ENCODE assay signal across 1 cellular context in the genomic region with DNA sequence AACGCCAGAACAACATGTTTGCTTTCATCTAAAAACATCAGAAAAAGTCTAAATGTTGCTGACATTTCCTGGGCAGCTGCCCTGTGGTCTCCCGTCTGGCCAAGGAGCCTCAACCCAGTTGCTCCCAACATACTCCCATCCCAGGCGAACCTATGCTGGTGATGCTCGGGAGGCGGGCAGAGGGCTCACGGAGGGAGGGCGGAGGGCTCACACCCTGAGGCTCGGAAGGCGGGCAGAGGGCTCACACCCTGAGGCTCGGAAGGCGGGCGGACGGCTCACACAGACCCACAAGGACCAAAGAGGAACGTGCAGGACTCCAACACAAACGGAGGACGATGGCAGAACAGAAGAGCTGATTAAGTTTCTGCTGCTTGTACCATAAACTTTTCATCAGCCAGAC.
A peak's percentile ranks its signal among the peaks of the same experiment; 100 is the strongest.
TF ChIP-seq lines count a peak whose summit lies in the region.

No MANE protein-coding gene starts in this region.

TF ChIP-seq in K562, 482 proteins besides CTCF, POLR2A, EP300 and RAD21 (continued from another document):
- TF ChIP-seq ZBTB33 (CRISPR knock-in tag; IDR thresholded peaks at IDR 0.05) (no peak), RBM22 (IDR thresholded peaks at IDR 0.05; ENCODE audit: low read depth, low read length, poor library complexity, severe bottlenecking) (peak; percentile 86), ZNF23 (CRISPR knock-in tag; IDR thresholded peaks at IDR 0.05) (no peak), ZNF57 (CRISPR knock-in tag; IDR thresholded peaks at IDR 0.05) (no peak)
